1 cellular context compared by ENCODE assay signal in the genomic region with DNA sequence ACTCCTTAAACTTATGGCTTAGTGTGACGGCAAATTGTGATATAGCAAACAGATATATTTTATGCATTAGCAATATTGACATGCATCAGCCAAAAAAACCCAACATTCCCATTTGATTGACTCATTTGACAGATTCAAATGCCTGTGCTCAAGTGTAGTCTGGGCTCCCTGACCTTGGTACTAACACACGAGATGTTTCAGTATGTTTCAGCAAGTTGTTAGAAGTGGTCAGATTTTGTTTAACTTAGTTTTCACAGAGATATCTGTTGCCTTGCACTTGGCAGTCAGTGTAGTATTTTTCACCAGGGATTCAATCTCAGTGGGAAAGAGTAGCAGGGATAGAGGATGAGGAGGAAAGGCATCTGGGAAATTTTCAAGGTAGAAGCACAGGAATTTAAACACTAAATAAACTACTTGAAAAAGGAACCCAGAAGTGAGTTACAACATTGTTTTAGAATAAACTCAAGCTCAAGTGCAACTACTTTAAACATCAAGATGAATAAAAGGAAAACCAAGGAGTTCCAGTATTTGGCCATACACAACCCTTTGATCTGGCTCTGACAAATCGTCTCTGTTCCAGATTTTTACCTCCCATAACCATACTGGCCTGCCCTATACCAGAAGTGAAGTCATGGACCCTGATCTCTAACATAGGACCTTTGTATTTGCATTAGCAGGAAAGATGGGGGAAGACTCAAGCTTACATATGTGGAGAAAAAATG.
TF ChIP-seq lines count a peak whose summit lies in the region.

No MANE protein-coding gene starts in this region.

TF ChIP-seq in IMR-90, 13 proteins besides CTCF, POLR2A, EP300 and RAD21:
- TF ChIP-seq BHLHE40 (IDR thresholded peaks at IDR 0.05; ENCODE audit: low read depth, low read length): no peak
TF ChIP-seq in IMR-90: peak in this region for 0.
